ENCODE assay signal across 8 cellular contexts in the genomic region with DNA sequence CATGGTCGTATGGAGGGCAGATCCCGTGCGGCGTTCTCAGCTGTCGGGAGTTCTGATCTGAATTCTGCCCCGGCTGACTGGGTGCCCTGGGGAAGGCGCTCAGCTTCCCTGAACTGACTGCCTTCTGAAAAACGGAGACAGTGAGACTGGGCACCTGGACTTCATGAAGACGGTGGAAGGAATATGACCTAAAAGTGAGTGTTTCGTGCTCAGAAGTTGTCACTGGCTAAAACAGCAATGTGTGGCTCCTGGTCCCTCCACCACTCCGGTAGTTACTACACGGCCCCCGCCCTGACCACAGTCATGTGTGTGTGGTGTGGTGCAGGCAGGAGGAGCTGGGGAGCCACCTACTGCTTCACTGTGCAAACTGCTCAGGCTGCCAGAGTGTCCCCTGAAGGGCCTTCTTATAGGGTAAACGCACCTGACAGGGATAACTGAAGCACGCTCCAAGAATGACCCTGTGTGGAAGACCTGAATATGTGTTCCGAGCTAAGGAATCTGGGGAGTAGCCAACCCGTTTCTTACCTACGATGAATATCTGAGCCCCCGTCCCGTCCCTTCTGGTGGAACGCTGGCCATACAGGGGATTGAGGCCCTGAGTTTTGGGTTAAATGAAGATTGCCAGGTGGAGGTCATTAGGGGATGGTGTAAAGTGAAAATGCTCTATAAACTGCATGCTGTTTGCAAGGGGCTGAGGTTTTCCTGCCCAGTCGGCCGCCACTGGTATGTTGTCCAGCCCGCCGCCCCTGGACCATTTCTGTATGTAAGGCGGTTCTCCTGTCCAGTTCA. TPM values are rescaled to one million over a fixed set of nuclear protein-coding genes. Genes with fewer than 3 reads are reported as not detected.
A peak's percentile ranks its signal among the peaks of the same experiment; 100 is the strongest.
DNase-seq lines count a peak whose midpoint lies in the region; ATAC-seq, FAIRE-seq and TF ChIP-seq lines count a peak whose summit lies in the region.

No MANE protein-coding gene starts in this region.

- H3K4me3 Mint-ChIP-seq in activated CD8-positive, alpha-beta T cell treated with anti-CD3 and anti-CD28 coated beads, Interleukin-2, amount 10 ng/mL, durations not matched to agents 7 days and 5 days = no peak overlapping the region
- H3K4me3 Mint-ChIP-seq in naive B cell = peak overlapping the region in 3 of 8 donors; percentile 25 to 41 (median 40)

- peaks cover 7% of the 10 kb centered on the region for H3K4me1 Mint-ChIP-seq in activated CD8-positive, alpha-beta T cell treated with anti-CD3 and anti-CD28 coated beads, Interleukin-2, amount 10 ng/mL, durations not matched to agents 7 days and 5 days (ENCODE audit: low read depth)
- H3K4me1 Mint-ChIP-seq in naive B cell = peaks cover 6 to 14% (median 10%) of the 10 kb centered on the region in 3 donors

- TF ChIP-seq CTCF in AG04449 (IDR thresholded peaks at IDR 0.05; ENCODE audit: insufficient read depth, low read length, missing control alignments) = peak; percentile 65

- no peaks in the 10 kb centered on the region for H3K36me3 Mint-ChIP-seq in activated CD8-positive, alpha-beta T cell treated with anti-CD3 and anti-CD28 coated beads, Interleukin-2, amount 10 ng/mL, durations not matched to agents 7 days and 5 days (ENCODE audit: low read depth)
- H3K36me3 Mint-ChIP-seq in naive B cell = no peaks in the 10 kb centered on the region

- peak; percentile 74 for FAIRE-seq in GM12892 (lab: Jason Lieb, UNC)

- H3K4me3 ChIP-seq in AG04449 (ENCODE audit: low read depth, low read length) = peak overlapping the region; percentile 32; the same call in 1 of the 2 replicates

- no peak for TF ChIP-seq POLR2A in GM12892 (IDR thresholded peaks at IDR 0.05; ENCODE audit: low read depth, low read length)

- DNase-seq in AG04449 (ENCODE audit: low read depth, low spot score) = no peak
- peak; percentile 48 for DNase-seq in GM12892 (ENCODE audit: insufficient read length)
- peak; percentile 49 for DNase-seq in NCI-H460 (ENCODE audit: extremely low read depth, low read depth)
- DNase-seq in activated CD8-positive, alpha-beta T cell treated with anti-CD3 and anti-CD28 coated beads, Interleukin-2, amount 10 ng/mL, durations not matched to agents 7 days and 5 days = peak; percentile 75
- peak; percentile 28 for DNase-seq in naive B cell
- peak in 5 of 6 experiments; percentile 5 to 35 (median 9) for DNase-seq in stimulated activated naive CD4-positive, alpha-beta T cell (lab: John Stamatoyannopoulos, UW)

- peaks cover 30% of the 10 kb centered on the region for H3K27me3 Mint-ChIP-seq in activated CD8-positive, alpha-beta T cell treated with anti-CD3 and anti-CD28 coated beads, Interleukin-2, amount 10 ng/mL, durations not matched to agents 7 days and 5 days (ENCODE audit: low read depth)
- H3K27me3 Mint-ChIP-seq in naive B cell = peaks cover 29 to 52% (median 49%) of the 10 kb centered on the region in 3 donors

- POLR2A ChIA-PET in AG04449 (lab: Yijun Ruan, JAX) = no interaction called here
- POLR2A ChIA-PET in activated CD8-positive, alpha-beta T cell treated with anti-CD3 and anti-CD28 coated beads, Interleukin-2, amount 10 ng/mL, durations not matched to agents 7 days and 5 days (lab: Charles Lee) = no interaction called here

- peak; percentile 98 for ATAC-seq in activated CD8-positive, alpha-beta T cell treated with anti-CD3 and anti-CD28 coated beads, Interleukin-2, amount 10 ng/mL, durations not matched to agents 7 days and 5 days
- ATAC-seq in esophagus mucosa (peak; percentile 58), naive B cell (ENCODE audit: low read depth in 2 of 2) (peak; percentile 89), HG02588 (IDR thresholded peaks at IDR 0.05; ENCODE audit: unreplicated experiment) (no peak)

- no peak overlapping the region for H3K27ac Mint-ChIP-seq in activated CD8-positive, alpha-beta T cell treated with anti-CD3 and anti-CD28 coated beads, Interleukin-2, amount 10 ng/mL, durations not matched to agents 7 days and 5 days
- H3K27ac Mint-ChIP-seq in naive B cell = no peak overlapping the region

- no peaks in the 10 kb centered on the region for H3K9me3 Mint-ChIP-seq in activated CD8-positive, alpha-beta T cell treated with anti-CD3 and anti-CD28 coated beads, Interleukin-2, amount 10 ng/mL, durations not matched to agents 7 days and 5 days (ENCODE audit: insufficient read depth)
- H3K9me3 Mint-ChIP-seq in naive B cell = no peaks in the 10 kb centered on the region

- CTCF ChIA-PET in AG04449 (lab: Yijun Ruan, JAX) = interaction anchor here (0.8 to 3.8 kb wide), 8 partner anchors 13 to 341 kb away, joined by 3 to 25 read pairs (median 6); no protein-coding TSS in a partner anchor
- CTCF ChIA-PET in activated CD8-positive, alpha-beta T cell treated with anti-CD3 and anti-CD28 coated beads, Interleukin-2, amount 10 ng/mL, durations not matched to agents 7 days and 5 days (lab: Charles Lee) = interaction anchor here (0.6 to 1.2 kb wide), 4 partner anchors 10 to 146 kb away, joined by 3 to 5 read pairs (median 4); no protein-coding TSS in a partner anchor

RNA-seq across cellular contexts. Expression of gene MYOM3, which starts 0.6 kb away (rescaled TPM):
- not detected for polyA plus RNA-seq in GM12892 (2012; ENCODE audit: missing spikeins)
- 3.1 and 3.4 TPM in 2 replicates for total RNA-seq in NCI-H460 (2014; rRNA removed; shearing (Covaris generic))
- 3.2 and 3.3 TPM in 2 replicates for polyA plus RNA-seq in NCI-H460 (2014; cell fraction: nucleus; rRNA removed)
- total RNA-seq in activated CD8-positive, alpha-beta T cell treated with anti-CD3 and anti-CD28 coated beads, Interleukin-2, amount 10 ng/mL, durations not matched to agents 7 days and 5 days = not detected
- total RNA-seq in esophagus mucosa = 0.88 TPM
- not detected for polyA plus RNA-seq in naive B cell (ENCODE audit: low read depth in 6 of 6)

RNA-seq across cellular contexts. Expression of gene IL22RA1, which starts 30.4 kb away (rescaled TPM):
- not detected for polyA plus RNA-seq in GM12892 (2012; ENCODE audit: missing spikeins)
- 1.6 and 1.9 TPM in 2 replicates for total RNA-seq in NCI-H460 (2014; rRNA removed; shearing (Covaris generic))
- 2.0 and 3.1 TPM in 2 replicates for polyA plus RNA-seq in NCI-H460 (2014; cell fraction: nucleus; rRNA removed)
- not detected for total RNA-seq in activated CD8-positive, alpha-beta T cell treated with anti-CD3 and anti-CD28 coated beads, Interleukin-2, amount 10 ng/mL, durations not matched to agents 7 days and 5 days
- 10.7 TPM for total RNA-seq in esophagus mucosa
- polyA plus RNA-seq in naive B cell (ENCODE audit: low read depth in 6 of 6) = not detected
